Comparison of ENCODE assay signal across 8 cellular contexts in the genomic region with DNA sequence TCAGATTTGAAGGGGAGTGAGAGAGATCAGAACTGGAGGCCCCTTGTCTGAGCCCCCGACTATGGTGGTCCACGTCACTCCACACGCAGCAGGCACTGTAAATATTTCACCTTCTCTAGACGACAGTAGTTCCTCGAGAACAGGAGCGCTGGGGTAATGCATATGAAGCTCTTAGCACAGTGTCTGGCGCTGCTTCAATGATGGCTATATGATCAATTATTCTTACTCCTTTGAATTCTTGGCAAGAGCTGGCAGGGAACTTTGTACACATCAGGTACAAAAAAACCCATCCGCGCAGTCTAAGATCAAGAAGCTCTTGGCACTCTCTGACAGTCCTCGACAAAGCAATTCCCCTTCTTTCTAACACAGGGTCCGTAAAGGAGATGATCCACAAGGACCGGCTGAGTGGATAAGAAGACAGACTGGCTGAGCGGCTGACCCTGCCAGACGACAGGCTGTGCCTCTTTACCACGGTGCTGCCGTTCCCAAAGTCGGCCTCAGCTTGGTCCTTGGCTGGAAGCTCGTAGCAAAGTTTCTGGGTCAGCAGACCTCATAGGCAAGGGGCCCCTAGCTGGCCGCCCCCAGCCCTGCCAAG. TPM values are rescaled to one million over a fixed set of nuclear protein-coding genes. Genes with fewer than 3 reads are reported as not detected.
A peak's percentile ranks its signal among the peaks of the same experiment; 100 is the strongest.
DNase-seq lines count a peak whose midpoint lies in the region; ATAC-seq lines count a peak whose summit lies in the region.

No MANE protein-coding gene starts in this region.

- no peaks in the 10 kb centered on the region for H3K36me3 ChIP-seq in iPS-18a (ENCODE audit: control insufficient read depth, low read depth, low read length)

- peak overlapping the region; percentile 56 for H3K9ac ChIP-seq in iPS-18a (ENCODE audit: low read length)

- H3K4me3 ChIP-seq in iPS-18a (ENCODE audit: low read length) = peak overlapping the region; percentile 55

- no peaks in the 10 kb centered on the region for H3K9me3 ChIP-seq in iPS-18a (ENCODE audit: control insufficient read depth, low read depth, low read length)

- peaks cover 24% of the 10 kb centered on the region for H3K27me3 ChIP-seq in iPS-18a (ENCODE audit: control insufficient read depth, insufficient read depth, low read length)

- H3K27ac ChIP-seq in iPS-18a (ENCODE audit: low read length) (no peak overlapping the region), substantia nigra (ENCODE audit: low read depth, low read length, poor library complexity, severe bottlenecking) (peak overlapping the region; percentile 2)

- peak; percentile 64 for DNase-seq in DMS53 (lab: John Stamatoyannopoulos, UW)
- DNase-seq in activated T-helper 1 cell treated with anti-CD3 and anti-CD28 coated beads, Interleukin-12 subunit alpha, Interleukin-12 subunit beta, Interleukin-2, Interleukin-4 antibody, amounts not matched to agents 30 ng/mL and 10 ng/mL and 1 ng/mL, durations not matched to agents 14 hours and 24 hours and 36 hours (ENCODE audit: low spot score) = no peak
- no peak for DNase-seq in substantia nigra (lab: John Stamatoyannopoulos, UW)
- DNase-seq in iPS-NIHi11 (ENCODE audit: low spot score) = no peak
- no peak for DNase-seq in GM19240 (ENCODE audit: insufficient read length, low spot score)
- DNase-seq in COR-L47 (lab: John Stamatoyannopoulos, UW) = no peak

- H3K9me3 Mint-ChIP-seq in activated T-helper 1 cell treated with anti-CD3 and anti-CD28 coated beads, Interleukin-12 subunit alpha, Interleukin-12 subunit beta, Interleukin-2, Interleukin-4 antibody, amounts not matched to agents 30 ng/mL and 10 ng/mL and 1 ng/mL, durations not matched to agents 14 hours and 24 hours and 36 hours = no peaks in the 10 kb centered on the region

- H3K4me3 Mint-ChIP-seq in activated T-helper 1 cell treated with anti-CD3 and anti-CD28 coated beads, Interleukin-12 subunit alpha, Interleukin-12 subunit beta, Interleukin-2, Interleukin-4 antibody, amounts not matched to agents 30 ng/mL and 10 ng/mL and 1 ng/mL, durations not matched to agents 14 hours and 24 hours and 36 hours = peak overlapping the region; percentile 94

- H3K4me1 Mint-ChIP-seq in activated T-helper 1 cell treated with anti-CD3 and anti-CD28 coated beads, Interleukin-12 subunit alpha, Interleukin-12 subunit beta, Interleukin-2, Interleukin-4 antibody, amounts not matched to agents 30 ng/mL and 10 ng/mL and 1 ng/mL, durations not matched to agents 14 hours and 24 hours and 36 hours (ENCODE audit: low read depth) = peaks cover 72% of the 10 kb centered on the region

- H3K27ac Mint-ChIP-seq in activated T-helper 1 cell treated with anti-CD3 and anti-CD28 coated beads, Interleukin-12 subunit alpha, Interleukin-12 subunit beta, Interleukin-2, Interleukin-4 antibody, amounts not matched to agents 30 ng/mL and 10 ng/mL and 1 ng/mL, durations not matched to agents 14 hours and 24 hours and 36 hours = peak overlapping the region; percentile 94

- H3K36me3 Mint-ChIP-seq in activated T-helper 1 cell treated with anti-CD3 and anti-CD28 coated beads, Interleukin-12 subunit alpha, Interleukin-12 subunit beta, Interleukin-2, Interleukin-4 antibody, amounts not matched to agents 30 ng/mL and 10 ng/mL and 1 ng/mL, durations not matched to agents 14 hours and 24 hours and 36 hours (ENCODE audit: low read depth) = peaks cover 22% of the 10 kb centered on the region

- intact Hi-C loops in activated T-helper 1 cell treated with anti-CD3 and anti-CD28 coated beads, Interleukin-12 subunit alpha, Interleukin-12 subunit beta, Interleukin-2, Interleukin-4 antibody, amounts not matched to agents 30 ng/mL and 10 ng/mL and 1 ng/mL, durations not matched to agents 14 hours and 24 hours and 36 hours (cut with micrococcal nuclease) = loop anchor here (1.0 kb wide), 3 partner anchors 15 to 46 kb away; no protein-coding TSS in a partner anchor

- H3K4me1 ChIP-seq in iPS-18a (ENCODE audit: control insufficient read depth, low read depth, low read length) = no peaks in the 10 kb centered on the region

- peak; percentile 0 for ATAC-seq in HG02759 (IDR thresholded peaks at IDR 0.05; ENCODE audit: unreplicated experiment)

- no peaks in the 10 kb centered on the region for H3K27me3 Mint-ChIP-seq in activated T-helper 1 cell treated with anti-CD3 and anti-CD28 coated beads, Interleukin-12 subunit alpha, Interleukin-12 subunit beta, Interleukin-2, Interleukin-4 antibody, amounts not matched to agents 30 ng/mL and 10 ng/mL and 1 ng/mL, durations not matched to agents 14 hours and 24 hours and 36 hours (ENCODE audit: insufficient read depth)

RNA-seq across cellular contexts. Expression of gene NRROS, which starts 0.5 kb away (rescaled TPM):
- total RNA-seq in activated T-helper 1 cell treated with anti-CD3 and anti-CD28 coated beads, Interleukin-12 subunit alpha, Interleukin-12 subunit beta, Interleukin-2, Interleukin-4 antibody, amounts not matched to agents 30 ng/mL and 10 ng/mL and 1 ng/mL, durations not matched to agents 14 hours and 24 hours and 36 hours = 37.8 and 38.8 TPM in 2 replicates
